In the genomic region with DNA sequence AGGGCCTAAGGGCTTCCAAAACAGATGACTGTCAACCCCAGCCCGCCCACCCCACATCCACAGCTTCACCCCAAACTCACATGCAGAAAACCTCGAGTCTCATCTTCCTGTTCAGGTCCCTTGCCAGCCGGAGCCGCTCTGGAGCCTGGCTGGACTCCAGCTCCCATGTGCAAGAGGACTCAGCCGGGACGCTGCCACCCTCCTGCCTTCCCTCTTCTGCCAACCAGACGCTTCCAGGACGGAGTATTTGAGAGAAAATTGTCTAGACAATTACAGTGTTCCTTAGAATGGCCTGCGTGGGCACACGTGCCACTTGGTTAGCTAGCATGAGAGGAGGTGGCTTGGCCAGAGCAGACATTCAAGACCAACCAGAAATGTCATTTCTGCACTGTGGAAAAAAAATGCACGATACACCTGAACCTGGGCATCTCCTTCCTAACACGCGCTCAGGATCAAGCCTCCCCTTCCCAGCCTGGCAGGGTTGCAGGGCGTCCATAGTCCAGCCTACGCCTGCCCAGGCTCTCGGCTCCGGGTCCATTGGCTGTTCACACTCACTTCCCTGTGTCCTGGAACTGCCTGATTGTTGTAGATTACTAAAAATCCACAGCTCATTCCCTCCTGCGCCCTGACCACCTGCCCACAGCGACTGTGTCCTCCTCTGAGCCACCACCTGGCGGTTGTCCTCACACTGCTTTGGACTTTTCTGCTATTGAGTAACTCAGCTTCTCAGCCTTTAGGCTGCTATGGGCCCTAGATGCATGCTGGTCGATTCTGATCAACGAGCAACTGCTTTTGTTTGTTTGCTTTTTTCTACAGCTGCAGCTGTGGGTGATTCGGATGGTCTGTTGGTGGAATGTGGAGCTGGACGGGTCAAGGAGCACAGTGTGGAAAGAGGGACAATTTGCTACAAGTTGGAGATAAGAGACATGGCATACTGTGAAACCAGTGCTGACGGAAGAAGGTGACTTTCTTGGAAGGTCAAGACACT, we compare ENCODE assay signal across 1 cellular context.
TF ChIP-seq lines count a peak whose summit lies in the region.

CLDN14 (minus strand) TSS at position 708 of the 988 bp plus-strand sequence. CDS start 18,427 bp downstream, outside the sequence.

TF ChIP-seq in SK-N-SH, 30 proteins besides CTCF, POLR2A, EP300 and RAD21:
- TF ChIP-seq FOSL2 (IDR thresholded peaks at IDR 0.05; ENCODE audit: borderline replicate concordance, low read depth) (no peak), TAF1 (IDR thresholded peaks at IDR 0.05; ENCODE audit: borderline replicate concordance, low read depth, low read length) (no peak), NRF1 (IDR thresholded peaks at IDR 0.05; ENCODE audit: low read depth, low read length) (no peak), TEAD4 (IDR thresholded peaks at IDR 0.05; ENCODE audit: borderline replicate concordance, insufficient read depth) (no peak), GATA2 (CRISPR knock-in tag; IDR thresholded peaks at IDR 0.05) (no peak), TCF12 (IDR thresholded peaks at IDR 0.05) (no peak), POLR2AphosphoS5 (IDR thresholded peaks at IDR 0.05; ENCODE audit: low read depth, low read length) (no peak)
- TF ChIP-seq, protein P1, sequence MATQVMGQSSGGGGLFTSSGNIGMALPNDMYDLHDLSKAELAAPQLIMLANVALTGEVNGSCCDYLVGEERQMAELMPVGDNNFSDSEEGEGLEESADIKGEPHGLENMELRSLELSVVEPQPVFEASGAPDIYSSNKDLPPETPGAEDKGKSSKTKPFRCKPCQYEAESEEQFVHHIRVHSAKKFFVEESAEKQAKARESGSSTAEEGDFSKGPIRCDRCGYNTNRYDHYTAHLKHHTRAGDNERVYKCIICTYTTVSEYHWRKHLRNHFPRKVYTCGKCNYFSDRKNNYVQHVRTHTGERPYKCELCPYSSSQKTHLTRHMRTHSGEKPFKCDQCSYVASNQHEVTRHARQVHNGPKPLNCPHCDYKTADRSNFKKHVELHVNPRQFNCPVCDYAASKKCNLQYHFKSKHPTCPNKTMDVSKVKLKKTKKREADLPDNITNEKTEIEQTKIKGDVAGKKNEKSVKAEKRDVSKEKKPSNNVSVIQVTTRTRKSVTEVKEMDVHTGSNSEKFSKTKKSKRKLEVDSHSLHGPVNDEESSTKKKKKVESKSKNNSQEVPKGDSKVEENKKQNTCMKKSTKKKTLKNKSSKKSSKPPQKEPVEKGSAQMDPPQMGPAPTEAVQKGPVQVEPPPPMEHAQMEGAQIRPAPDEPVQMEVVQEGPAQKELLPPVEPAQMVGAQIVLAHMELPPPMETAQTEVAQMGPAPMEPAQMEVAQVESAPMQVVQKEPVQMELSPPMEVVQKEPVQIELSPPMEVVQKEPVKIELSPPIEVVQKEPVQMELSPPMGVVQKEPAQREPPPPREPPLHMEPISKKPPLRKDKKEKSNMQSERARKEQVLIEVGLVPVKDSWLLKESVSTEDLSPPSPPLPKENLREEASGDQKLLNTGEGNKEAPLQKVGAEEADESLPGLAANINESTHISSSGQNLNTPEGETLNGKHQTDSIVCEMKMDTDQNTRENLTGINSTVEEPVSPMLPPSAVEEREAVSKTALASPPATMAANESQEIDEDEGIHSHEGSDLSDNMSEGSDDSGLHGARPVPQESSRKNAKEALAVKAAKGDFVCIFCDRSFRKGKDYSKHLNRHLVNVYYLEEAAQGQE (IDR thresholded peaks at IDR 0.05; ENCODE audit: low read depth, low read length), result no peak
TF ChIP-seq in SK-N-SH: peak in this region for 0.
